Comparison of ENCODE assay signal across 26 cellular contexts in the genomic region with DNA sequence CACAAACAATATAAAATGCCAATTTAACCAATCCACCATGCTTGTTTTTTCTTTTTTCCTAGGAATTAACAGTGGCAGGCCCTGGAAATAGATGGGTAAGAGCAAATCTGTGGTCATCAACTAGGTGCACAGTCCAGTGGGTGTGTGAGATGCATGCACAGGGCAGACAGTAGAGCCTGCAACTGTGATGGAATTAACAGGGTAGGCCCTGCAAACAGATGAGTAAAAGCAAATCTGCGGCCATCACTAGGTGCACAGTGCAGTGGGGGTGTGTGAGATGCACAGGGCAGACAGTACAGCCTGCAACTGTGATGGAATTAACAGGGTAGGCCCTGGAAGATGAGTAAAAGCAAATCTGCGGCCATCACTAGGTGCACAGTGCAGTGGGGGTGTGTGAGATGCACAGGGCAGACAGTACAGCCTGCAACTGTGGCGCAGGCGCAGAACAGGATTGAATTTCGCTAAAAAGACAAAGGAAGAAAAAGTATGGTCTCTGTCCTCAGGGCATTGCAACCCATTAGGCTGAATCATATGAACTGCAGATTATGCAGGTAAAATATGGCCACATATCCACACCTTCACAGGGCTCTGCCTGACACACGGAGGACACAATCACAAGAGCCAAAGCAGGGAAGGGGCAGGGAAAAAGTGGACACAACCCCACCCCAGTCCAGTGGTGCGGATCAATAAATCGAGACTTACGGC. TPM values are rescaled to one million over a fixed set of nuclear protein-coding genes. Genes with fewer than 3 reads are reported as not detected.
"Had no signal": no experiment of that assay in that cellular context is flagged by ENCODE, and none has a peak within 500 bp of the region (broad histone marks: within the 10 kb centered on the region; RNA-seq: fewer than 3 reads in every experiment).

No MANE protein-coding gene starts in this region.

- H3K4me1 ChIP-seq: ascending aorta, breast epithelium, colonic mucosa had no signal

- H3K27me3 ChIP-seq: ascending aorta, breast epithelium, cardiac muscle cell, colonic mucosa, esophagus squamous epithelium had no signal

- ATAC-seq: activated naive CD4-positive, alpha-beta T cell treated with anti-CD3 and anti-CD28 coated beads, Interleukin-2, amount 50 U/mL, for 72 hours; activated T-cell treated with anti-CD3 and anti-CD28 coated beads, Interleukin-2, amount 50 U/mL, for 72 hours had no signal

- H3K9me3 Mint-ChIP-seq: activated CD4-positive, alpha-beta memory T cell treated with anti-CD3 and anti-CD28 coated beads, Interleukin-2, amount 10 ng/mL, durations not matched to agents 7 days and 5 days; activated CD4-positive, alpha-beta T cell treated with anti-CD3 and anti-CD28 coated beads, Interleukin-2, amount 10 ng/mL, durations not matched to agents 7 days and 5 days; activated naive CD4-positive, alpha-beta T cell treated with anti-CD3 and anti-CD28 coated beads, Interleukin-2, amount 10 ng/mL, durations not matched to agents 7 days and 5 days; activated naive CD4-positive, alpha-beta T cell treated with anti-CD3 and anti-CD28 coated beads, Interleukin-2, amount 50 U/mL, for 72 hours; activated naive CD8-positive, alpha-beta T cell treated with anti-CD3 and anti-CD28 coated beads, Interleukin-2, amount 10 ng/mL, durations not matched to agents 7 days and 5 days; activated T-cell treated with anti-CD3 and anti-CD28 coated beads, Interleukin-2, amount 50 U/mL, for 24 hours; activated T-cell treated with anti-CD3 and anti-CD28 coated beads, Interleukin-2, amount 50 U/mL, for 72 hours; brain had no signal

- H3K36me3 Mint-ChIP-seq: activated naive CD4-positive, alpha-beta T cell treated with anti-CD3 and anti-CD28 coated beads, Interleukin-2, amount 10 ng/mL, durations not matched to agents 7 days and 5 days; activated naive CD4-positive, alpha-beta T cell treated with anti-CD3 and anti-CD28 coated beads, Interleukin-2, amount 50 U/mL, for 72 hours; activated naive CD8-positive, alpha-beta T cell treated with anti-CD3 and anti-CD28 coated beads, Interleukin-2, amount 10 ng/mL, durations not matched to agents 7 days and 5 days had no signal

- H3K4me3 Mint-ChIP-seq: activated CD4-positive, alpha-beta memory T cell treated with anti-CD3 and anti-CD28 coated beads, Interleukin-2, amount 10 ng/mL, durations not matched to agents 7 days and 5 days; activated CD4-positive, alpha-beta T cell treated with anti-CD3 and anti-CD28 coated beads, Interleukin-2, amount 10 ng/mL, durations not matched to agents 7 days and 5 days; activated naive CD4-positive, alpha-beta T cell treated with anti-CD3 and anti-CD28 coated beads, Interleukin-2, amount 10 ng/mL, durations not matched to agents 7 days and 5 days; activated naive CD8-positive, alpha-beta T cell treated with anti-CD3 and anti-CD28 coated beads, Interleukin-2, amount 10 ng/mL, durations not matched to agents 7 days and 5 days; activated T-cell treated with anti-CD3 and anti-CD28 coated beads, Interleukin-2, amount 50 U/mL, for 24 hours; activated T-cell treated with anti-CD3 and anti-CD28 coated beads, Interleukin-2, amount 50 U/mL, for 72 hours; brain had no signal

- H3K27ac ChIP-seq: ascending aorta, breast epithelium, cardiac muscle cell, colonic mucosa, epithelial cell of prostate, esophagus squamous epithelium had no signal

- H3K36me3 ChIP-seq: breast epithelium had no signal

- H3K9me3 ChIP-seq: ascending aorta, breast epithelium, colonic mucosa, esophagus squamous epithelium had no signal

- H3K27ac Mint-ChIP-seq: activated CD4-positive, alpha-beta memory T cell treated with anti-CD3 and anti-CD28 coated beads, Interleukin-2, amount 10 ng/mL, durations not matched to agents 7 days and 5 days; activated CD4-positive, alpha-beta T cell treated with anti-CD3 and anti-CD28 coated beads, Interleukin-2, amount 10 ng/mL, durations not matched to agents 7 days and 5 days; activated naive CD4-positive, alpha-beta T cell treated with anti-CD3 and anti-CD28 coated beads, Interleukin-2, amount 10 ng/mL, durations not matched to agents 7 days and 5 days; activated naive CD4-positive, alpha-beta T cell treated with anti-CD3 and anti-CD28 coated beads, Interleukin-2, amount 50 U/mL, for 72 hours; activated naive CD8-positive, alpha-beta T cell treated with anti-CD3 and anti-CD28 coated beads, Interleukin-2, amount 10 ng/mL, durations not matched to agents 7 days and 5 days; activated T-cell treated with anti-CD3 and anti-CD28 coated beads, Interleukin-2, amount 50 U/mL, for 24 hours; activated T-cell treated with anti-CD3 and anti-CD28 coated beads, Interleukin-2, amount 50 U/mL, for 72 hours; brain had no signal

- H3K27me3 Mint-ChIP-seq: activated naive CD4-positive, alpha-beta T cell treated with anti-CD3 and anti-CD28 coated beads, Interleukin-2, amount 10 ng/mL, durations not matched to agents 7 days and 5 days; activated naive CD8-positive, alpha-beta T cell treated with anti-CD3 and anti-CD28 coated beads, Interleukin-2, amount 10 ng/mL, durations not matched to agents 7 days and 5 days; brain had no signal

- H3K4me1 Mint-ChIP-seq: activated CD4-positive, alpha-beta memory T cell treated with anti-CD3 and anti-CD28 coated beads, Interleukin-2, amount 10 ng/mL, durations not matched to agents 7 days and 5 days; activated CD4-positive, alpha-beta T cell treated with anti-CD3 and anti-CD28 coated beads, Interleukin-2, amount 10 ng/mL, durations not matched to agents 7 days and 5 days; activated naive CD4-positive, alpha-beta T cell treated with anti-CD3 and anti-CD28 coated beads, Interleukin-2, amount 10 ng/mL, durations not matched to agents 7 days and 5 days; activated naive CD8-positive, alpha-beta T cell treated with anti-CD3 and anti-CD28 coated beads, Interleukin-2, amount 10 ng/mL, durations not matched to agents 7 days and 5 days had no signal

- DNase-seq: activated CD4-positive, alpha-beta memory T cell treated with anti-CD3 and anti-CD28 coated beads, Interleukin-2, amount 10 ng/mL, durations not matched to agents 7 days and 5 days; activated CD4-positive, alpha-beta T cell treated with anti-CD3 and anti-CD28 coated beads for 1 hour; activated CD4-positive, alpha-beta T cell treated with anti-CD3 and anti-CD28 coated beads for 4 hours; activated CD4-positive, alpha-beta T cell treated with anti-CD3 and anti-CD28 coated beads, Interleukin-2, amount 10 ng/mL, durations not matched to agents 7 days and 5 days; activated CD4-positive, alpha-beta T cell treated with anti-CD3 and anti-CD28 coated beads, Interleukin-2, amount 50 U/mL, for 4 hours; activated CD8-positive, alpha-beta memory T cell treated with anti-CD3 and anti-CD28 coated beads, Interleukin-2, amount 50 U/mL, for 48 hours; activated gamma-delta T cell; activated naive CD4-positive, alpha-beta T cell; activated naive CD4-positive, alpha-beta T cell treated with anti-CD3 and anti-CD28 coated beads, Interleukin-2, amount 10 ng/mL, durations not matched to agents 7 days and 5 days; activated naive CD8-positive, alpha-beta T cell treated with anti-CD3 and anti-CD28 coated beads, Interleukin-2, amount 10 ng/mL, durations not matched to agents 7 days and 5 days; activated T-cell treated with anti-CD3 and anti-CD28 coated beads for 4 hours; activated T-cell treated with anti-CD3 and anti-CD28 coated beads, Interleukin-2, amount 50 U/mL, for 24 hours; activated T-cell treated with anti-CD3 and anti-CD28 coated beads, Interleukin-2, amount 50 U/mL, for 72 hours; central memory CD4-positive, alpha-beta T cell; cerebellar nuclear complex; colonic mucosa; effector CD8-positive, alpha-beta T cell; esophagus squamous epithelium; head of caudate nucleus; T-helper 2 cell had no signal

- H3K4me3 ChIP-seq: ascending aorta, breast epithelium, cardiac muscle cell, colonic mucosa, esophagus squamous epithelium had no signal

RNA-seq across cellular contexts. Expression of a gene that starts 41.0 kb away (rescaled TPM):
- total RNA-seq: ascending aorta had no signal
- polyA plus RNA-seq: cardiac muscle cell had no signal
